19 cellular contexts compared by ENCODE assay signal in the genomic region with DNA sequence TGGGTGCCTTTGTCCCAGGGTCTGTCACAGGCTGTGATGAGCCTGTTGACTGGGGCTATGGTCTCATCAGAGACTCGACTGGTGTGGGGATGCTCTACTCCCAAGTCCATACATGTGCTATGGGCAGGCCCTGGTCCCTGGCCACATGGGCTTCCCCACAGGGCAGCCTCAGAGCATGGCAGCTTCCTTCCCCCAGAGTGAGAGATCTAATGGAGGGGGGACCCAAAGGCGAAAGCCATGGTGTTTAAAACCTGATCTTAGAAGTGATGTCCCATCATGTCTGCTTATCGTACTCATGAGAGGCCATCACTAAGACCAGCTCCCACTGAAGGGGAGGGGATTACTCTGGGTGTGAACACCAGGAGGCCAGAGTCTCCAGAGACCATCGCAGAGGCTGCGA.
A peak's percentile ranks its signal among the peaks of the same experiment; 100 is the strongest.
DNase-seq lines count a peak whose midpoint lies in the region; ATAC-seq and TF ChIP-seq lines count a peak whose summit lies in the region.
"Had no signal": no experiment of that assay in that cellular context is flagged by ENCODE, and none has a peak within 500 bp of the region (broad histone marks: within the 10 kb centered on the region; RNA-seq: fewer than 3 reads in every experiment).

No MANE protein-coding gene starts in this region.

- in situ Hi-C loops in transverse colon (cut with MboI; ENCODE audit: low pct_ligation_motif_present in 1 of 4, low pct_unique_long_range_greater_than_20kb in 1 of 4, low sequenced_read_pairs in 3 of 4), result no loop called here

- H2BK5ac ChIP-seq in mesendoderm (ENCODE audit: low read length), result peak overlapping the region; percentile 3

- TF ChIP-seq EP300 in transverse colon (IDR thresholded peaks at IDR 0.05; ENCODE audit: low read depth), result no peak

- no peaks in the 10 kb centered on the region for H3K79me1 ChIP-seq in mesendoderm (ENCODE audit: low read length)

- TF ChIP-seq POLR2A in transverse colon (IDR thresholded peaks at IDR 0.05), result no peak

- intact Hi-C loops in transverse colon (cut with DNase I; ENCODE audit: low total_unique reads), result loop anchor here (10.0 kb wide), 1 partner anchor 372 kb away; no protein-coding TSS in a partner anchor

- H3K79me2 ChIP-seq in mesendoderm (ENCODE audit: control insufficient read depth, insufficient read depth, low read length), result no peaks in the 10 kb centered on the region

- H2AK5ac ChIP-seq in mesendoderm (ENCODE audit: low read length), result peak overlapping the region; percentile 68

- H3K9me3 Mint-ChIP-seq in activated T-cell treated with anti-CD3 and anti-CD28 coated beads, Interleukin-2, amount 50 U/mL, for 24 hours, result no peaks in the 10 kb centered on the region

- peak overlapping the region; percentile 44 for H3K4ac ChIP-seq in mesendoderm (ENCODE audit: low read depth, low read length)

- H3K4me1 ChIP-seq in RWPE2 (ENCODE audit: insufficient read depth, poor library complexity, severe bottlenecking), result no peaks in the 10 kb centered on the region
- peaks cover 2% of the 10 kb centered on the region for H3K4me1 ChIP-seq in mesendoderm (ENCODE audit: control insufficient read depth, low read depth, low read length)
- no peaks in the 10 kb centered on the region for H3K4me1 ChIP-seq in transverse colon
- H3K4me1 ChIP-seq: HAP-1 had no signal

- peak overlapping the region; percentile 82 for H3K56ac ChIP-seq in mesendoderm (ENCODE audit: low read length)

- no CpG with 5 or more reads among the region's 5 CpGs for WGBS in mesendoderm (ENCODE audit: extremely low coverage, insufficient coverage, low lambda C conversion rate)
- 40 to 83% methylated on average over 2 to 4 of the region's 5 CpGs for WGBS in transverse colon (ENCODE audit: low coverage in 1 of 2), 2 donors

- H3K9ac ChIP-seq in mesendoderm (ENCODE audit: low read length), result no peak overlapping the region
- H3K9ac ChIP-seq: GM23248 had no signal

- H3K4me3 Mint-ChIP-seq in activated T-cell treated with anti-CD3 and anti-CD28 coated beads, Interleukin-2, amount 50 U/mL, for 24 hours, result no peak overlapping the region
- H3K4me3 Mint-ChIP-seq: B cell, CD14-positive monocyte had no signal

- no peak overlapping the region for H3K18ac ChIP-seq in mesendoderm (ENCODE audit: low read length)

- H2BK15ac ChIP-seq in mesendoderm (replicated peaks; ENCODE audit: low read depth), result no peak overlapping the region

- H3K27ac ChIP-seq in RWPE2 (ENCODE audit: poor library complexity, severe bottlenecking), result no peak overlapping the region
- no peak overlapping the region for H3K27ac ChIP-seq in mesendoderm (ENCODE audit: low read depth, low read length)
- no peak overlapping the region for H3K27ac ChIP-seq in transverse colon
- H3K27ac ChIP-seq: GM23248 had no signal

- no peak overlapping the region for H3K27ac Mint-ChIP-seq in activated T-cell treated with anti-CD3 and anti-CD28 coated beads, Interleukin-2, amount 50 U/mL, for 24 hours
- H3K27ac Mint-ChIP-seq: B cell, CD14-positive monocyte had no signal

- no peak overlapping the region for H4K8ac ChIP-seq in mesendoderm (ENCODE audit: low read depth, low read length)

- no peaks in the 10 kb centered on the region for H3K4me1 Mint-ChIP-seq in activated T-cell treated with anti-CD3 and anti-CD28 coated beads, Interleukin-2, amount 50 U/mL, for 24 hours (ENCODE audit: low read depth)
- H3K4me1 Mint-ChIP-seq: B cell, CD14-positive monocyte had no signal

- no peak overlapping the region for H3K4me2 ChIP-seq in mesendoderm (ENCODE audit: low read length)

- peak overlapping the region; percentile 21 for H4K5ac ChIP-seq in mesendoderm (ENCODE audit: low read length)

- no peak overlapping the region for H2BK120ac ChIP-seq in mesendoderm (ENCODE audit: low read depth, low read length)

- no peak for ATAC-seq in RWPE2 (ENCODE audit: low read depth)
- ATAC-seq in HG03571 (IDR thresholded peaks at IDR 0.05; ENCODE audit: unreplicated experiment), result no peak
- ATAC-seq: Panc1 had no signal

- DNase-seq in activated T-cell treated with anti-CD3 and anti-CD28 coated beads, Interleukin-2, amount 50 U/mL, for 24 hours, result peak; percentile 21
- no peak for DNase-seq in activated T-cell treated with anti-CD3 and anti-CD28 coated beads for 4 hours
- peak; percentile 22 for DNase-seq in RWPE2 (ENCODE audit: low spot score)
- DNase-seq in mesendoderm, result no peak
- DNase-seq in transverse colon, result no peak
- no peak for DNase-seq in NCI-H1694 (lab: John Stamatoyannopoulos, UW)
- DNase-seq: GM23248; MV-4-11; NCI-H1105 treated with DMSO at 0.1 percent for 48 hours; NCI-H2081; NCI-H2171; NCI-H345; NCI-H774; NK-92 treated with Interleukin-12 subunit alpha and Interleukin-12 subunit beta, amount 100 ng/mL, for 24 hours had no signal

- H3K27me3 ChIP-seq in RWPE2 (ENCODE audit: insufficient read depth, poor library complexity, severe bottlenecking), result peaks cover 9% of the 10 kb centered on the region
- no peaks in the 10 kb centered on the region for H3K27me3 ChIP-seq in mesendoderm (ENCODE audit: insufficient read depth, low read length, poor library complexity)
- no peaks in the 10 kb centered on the region for H3K27me3 ChIP-seq in transverse colon

- no peaks in the 10 kb centered on the region for H3K36me3 Mint-ChIP-seq in activated T-cell treated with anti-CD3 and anti-CD28 coated beads, Interleukin-2, amount 50 U/mL, for 24 hours (ENCODE audit: low read depth)
- H3K36me3 Mint-ChIP-seq: CD14-positive monocyte had no signal

- H3K23ac ChIP-seq in mesendoderm (ENCODE audit: low read length), result no peak overlapping the region

- TF ChIP-seq CTCF in RWPE2 (IDR thresholded peaks at IDR 0.05; ENCODE audit: poor library complexity, severe bottlenecking) (no peak), transverse colon (IDR thresholded peaks at IDR 0.05) (no peak)

- H3K4me3 ChIP-seq in RWPE2 (ENCODE audit: severe bottlenecking) (no peak overlapping the region), mesendoderm (ENCODE audit: low read length) (no peak overlapping the region), transverse colon (no peak overlapping the region)
- H3K4me3 ChIP-seq: GM23248, HAP-1 had no signal

- H3K9me3 ChIP-seq in RWPE2 (ENCODE audit: severe bottlenecking), result no peaks in the 10 kb centered on the region
- H3K9me3 ChIP-seq in transverse colon, result no peaks in the 10 kb centered on the region
- H3K9me3 ChIP-seq: HAP-1 had no signal

- H3K36me3 ChIP-seq in RWPE2 (ENCODE audit: low read depth), result no peaks in the 10 kb centered on the region
- no peaks in the 10 kb centered on the region for H3K36me3 ChIP-seq in mesendoderm (ENCODE audit: control insufficient read depth, insufficient read depth, low read length)
- no peaks in the 10 kb centered on the region for H3K36me3 ChIP-seq in transverse colon
- H3K36me3 ChIP-seq: HAP-1 had no signal

- H3K27me3 Mint-ChIP-seq in activated T-cell treated with anti-CD3 and anti-CD28 coated beads, Interleukin-2, amount 50 U/mL, for 24 hours, result peaks cover 2% of the 10 kb centered on the region

Comparison
In these comparisons a context has a peak if more than half of its experiments do, and no peak if none do; other contexts are left out.
1. DNase-seq: peak in activated T-cell treated with anti-CD3 and anti-CD28 coated beads, Interleukin-2, amount 50 U/mL, for 24 hours (single experiment) and RWPE2 (single experiment); none in activated T-cell treated with anti-CD3 and anti-CD28 coated beads for 4 hours (single experiment), mesendoderm (single experiment), transverse colon (single experiment) and NCI-H1694 (single experiment).